Comparison of ENCODE assay signal across 8 cellular contexts in the genomic region with DNA sequence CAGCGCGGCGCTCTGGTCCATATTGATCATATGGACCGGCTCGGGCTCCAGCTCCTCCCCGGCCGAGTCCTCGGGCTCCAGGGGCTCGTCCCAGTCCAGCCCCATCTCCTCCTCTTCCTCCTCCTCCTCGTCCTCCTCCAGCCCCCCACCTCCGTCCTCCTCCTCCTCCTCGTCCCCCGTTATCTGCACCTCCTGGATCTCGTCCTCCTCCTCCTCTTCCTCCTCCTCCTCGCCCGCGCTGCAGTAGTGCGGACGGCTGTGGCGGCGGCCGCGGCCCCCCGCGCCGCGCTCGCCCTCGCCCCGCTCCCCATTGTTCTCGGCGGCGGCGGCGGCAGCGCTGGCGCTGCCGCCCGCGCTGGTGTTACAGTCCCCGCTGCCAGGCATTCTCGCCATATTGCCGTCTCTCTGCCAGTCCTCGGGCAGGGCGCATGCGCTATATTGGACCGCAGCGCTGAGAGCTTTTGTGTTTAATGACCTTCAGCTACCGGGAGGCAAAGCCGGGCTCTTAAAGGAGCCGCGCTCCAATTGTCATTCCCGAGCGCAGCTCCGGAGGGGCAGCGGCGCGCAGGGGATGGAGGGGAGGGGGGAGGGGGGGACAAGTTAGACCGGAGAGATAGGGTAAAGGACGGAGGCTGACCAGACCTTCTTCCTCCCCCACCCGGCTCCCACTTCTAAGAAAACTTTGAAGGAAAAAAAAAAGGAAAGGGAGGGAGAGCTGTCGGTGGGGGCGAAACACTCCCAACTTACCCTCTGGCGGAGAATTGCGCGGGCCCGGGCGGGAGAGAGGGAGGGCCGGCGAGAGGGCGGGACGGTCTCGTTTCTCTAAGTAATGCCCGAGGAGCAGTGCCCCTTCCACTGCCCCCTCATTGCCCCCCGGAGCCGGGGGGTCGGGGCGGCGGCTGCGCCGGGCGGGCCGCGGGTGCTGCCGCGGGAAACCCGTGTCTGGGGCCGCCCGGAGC.
DNase-seq lines count a peak whose midpoint lies in the region; ATAC-seq and TF ChIP-seq lines count a peak whose summit lies in the region.

Gene KCTD1 (minus strand): TSS at position 410 of the 959 bp plus-strand sequence. CDS start 17 bp downstream, at position 393.

- ATAC-seq in GM18498 (IDR thresholded peaks at IDR 0.05; ENCODE audit: unreplicated experiment) (peak; percentile 52), HG02840 (IDR thresholded peaks at IDR 0.05; ENCODE audit: low FRiP score, unreplicated experiment) (peak; percentile 50)

- peak; percentile 53 for DNase-seq in NCI-H146 treated with DMSO at 0.1 percent for 48 hours (lab: John Stamatoyannopoulos, UW; ENCODE audit: unreplicated experiment)
- DNase-seq in T-helper 2 cell treated with Interferon-gamma antibody and Interleukin-4, amounts not matched to agents 5 μg/mL and 100 μg/mL, for 36 hours (ENCODE audit: low spot score): peak; percentile 78
- peak; percentile 93 for DNase-seq in astrocyte of the hippocampus (ENCODE audit: low read depth, low spot score)
- DNase-seq in hypothalamus (lab: John Stamatoyannopoulos, UW): peak in 49 of 51 donors; percentile 14 to 81 (median 63)
- DNase-seq in retinal pigment epithelial cell (ENCODE audit: low read depth): peak; percentile 46
- DNase-seq in NK-92 (lab: John Stamatoyannopoulos, UW; ENCODE audit: unreplicated experiment): no peak

- H3K27ac Mint-ChIP-seq in T-helper 2 cell treated with Interferon-gamma antibody and Interleukin-4, amounts not matched to agents 5 μg/mL and 100 μg/mL, for 36 hours: peak within 1 kb of the TSS; percentile 75

- peak within 1 kb of the TSS; percentile 87 for H3K4me3 Mint-ChIP-seq in T-helper 2 cell treated with Interferon-gamma antibody and Interleukin-4, amounts not matched to agents 5 μg/mL and 100 μg/mL, for 36 hours

- H3K36me3 Mint-ChIP-seq in T-helper 2 cell treated with Interferon-gamma antibody and Interleukin-4, amounts not matched to agents 5 μg/mL and 100 μg/mL, for 36 hours (ENCODE audit: low read depth): peaks cover 3% of the 10 kb centered on the region

- peaks cover 16% of the 10 kb centered on the region for H3K4me1 Mint-ChIP-seq in T-helper 2 cell treated with Interferon-gamma antibody and Interleukin-4, amounts not matched to agents 5 μg/mL and 100 μg/mL, for 36 hours (ENCODE audit: low read depth)

- TF ChIP-seq CTCF in retinal pigment epithelial cell (conservative IDR thresholded peaks at IDR 0.05; ENCODE audit: low read depth, low read length): no peak

- H3K9me3 Mint-ChIP-seq in T-helper 2 cell treated with Interferon-gamma antibody and Interleukin-4, amounts not matched to agents 5 μg/mL and 100 μg/mL, for 36 hours: no peaks in the 10 kb centered on the region

- H3K4me3 ChIP-seq in retinal pigment epithelial cell (ENCODE audit: low read length): peak within 1 kb of the TSS; percentile 61

- H3K27me3 Mint-ChIP-seq in T-helper 2 cell treated with Interferon-gamma antibody and Interleukin-4, amounts not matched to agents 5 μg/mL and 100 μg/mL, for 36 hours (ENCODE audit: low read depth): peaks cover 35% of the 10 kb centered on the region
